1 cellular context compared by ENCODE assay signal in genomic region chr16:21233521-21234150, GRCh38.
TF ChIP-seq lines count a peak whose summit lies in the region.

Gene ANKS4B, plus strand, starts transcription at chr16:21233699. Its CDS starts 39 bp downstream, at chr16:21233738.

TF ChIP-seq in HepG2, 621 proteins besides CTCF, POLR2A, EP300 and RAD21 (continued from another document and continues in another):
- TF ChIP-seq TERF1 (CRISPR knock-in tag; IDR thresholded peaks at IDR 0.05) (no peak), ATF7 (IDR thresholded peaks at IDR 0.05) (no peak), ATF7 (CRISPR knock-in tag; IDR thresholded peaks at IDR 0.05) (peak; percentile 61; the same call in 1 of the 2 replicates), RNF219 (CRISPR knock-in tag; IDR thresholded peaks at IDR 0.05) (peak; percentile 82), KDM6A (CRISPR knock-in tag; IDR thresholded peaks at IDR 0.05; ENCODE audit: low read depth) (peak; percentile 98), ZC3H13 (CRISPR knock-in tag; IDR thresholded peaks at IDR 0.05) (no peak), SNAPC2 (CRISPR knock-in tag; IDR thresholded peaks at IDR 0.05) (0 out of 2 replicates have a peak, but pooled peaks have one; percentile 68), HINFP (CRISPR knock-in tag; IDR thresholded peaks at IDR 0.05; ENCODE audit: low read depth) (peak; percentile 82; the same call in 1 of the 2 replicates), ATF2 (CRISPR knock-in tag; IDR thresholded peaks at IDR 0.05) (peak; percentile 95), HMG20B (CRISPR knock-in tag; conservative IDR thresholded peaks at IDR 0.05) (no peak), MIXL1 (CRISPR knock-in tag; IDR thresholded peaks at IDR 0.05) (peak; percentile 100), ZNF382 (CRISPR knock-in tag; IDR thresholded peaks at IDR 0.05; ENCODE audit: borderline replicate concordance) (no peak), ZBTB21 (CRISPR knock-in tag; IDR thresholded peaks at IDR 0.05) (peak; percentile 56; the same call in 1 of the 2 replicates), LCORL (IDR thresholded peaks at IDR 0.05) (no peak), LCORL (CRISPR knock-in tag; IDR thresholded peaks at IDR 0.05) (peak; percentile 35; the same call in 1 of the 2 replicates), ZNF556 (CRISPR knock-in tag; IDR thresholded peaks at IDR 0.05; ENCODE audit: borderline replicate concordance) (peak; percentile 87; the same call in 1 of the 2 replicates), E2F5 (CRISPR knock-in tag; conservative IDR thresholded peaks at IDR 0.05) (no peak), ZNF646 (CRISPR knock-in tag; IDR thresholded peaks at IDR 0.05) (peak; percentile 54; the same call in 1 of the 2 replicates), MATR3 (CRISPR knock-in tag; IDR thresholded peaks at IDR 0.05) (no peak), HMGXB3 (CRISPR knock-in tag; IDR thresholded peaks at IDR 0.05; ENCODE audit: borderline replicate concordance) (peak; percentile 91; the same call in 1 of the 2 replicates), SSRP1 (CRISPR knock-in tag; IDR thresholded peaks at IDR 0.05) (peak; percentile 58; the same call in 1 of the 2 replicates), PAXIP1 (CRISPR knock-in tag; conservative IDR thresholded peaks at IDR 0.05) (peak; percentile 99), EEA1 (CRISPR knock-in tag; IDR thresholded peaks at IDR 0.05; ENCODE audit: borderline replicate concordance) (no peak), MBNL3 (CRISPR knock-in tag; conservative IDR thresholded peaks at IDR 0.05) (no peak), TCF7 (IDR thresholded peaks at IDR 0.05; ENCODE audit: low read depth) (peak; percentile 25; the same call in 1 of the 2 replicates), ZBTB25 (CRISPR knock-in tag; IDR thresholded peaks at IDR 0.05) (no peak), SYNCRIP (IDR thresholded peaks at IDR 0.05; ENCODE audit: insufficient read depth, low read depth, low read length) (no peak), KLF13 (CRISPR knock-in tag; IDR thresholded peaks at IDR 0.05) (no peak), ZNF280B (CRISPR knock-in tag; IDR thresholded peaks at IDR 0.05; ENCODE audit: borderline replicate concordance) (no peak)
